15 cellular contexts compared by ENCODE assay signal in genomic region chr12:127650626-127651025, GRCh38.
DNase-seq lines count a peak whose midpoint lies in the region; TF ChIP-seq lines count a peak whose summit lies in the region.
"Had no signal": no experiment of that assay in that cellular context is flagged by ENCODE, and none has a peak within 500 bp of the region (broad histone marks: within the 10 kb centered on the region; RNA-seq: fewer than 3 reads in every experiment).

No MANE protein-coding gene starts in this region.

- CTCF ChIA-PET in HEK293T (lab: Yijun Ruan, JAX) = no interaction called here

- TF ChIP-seq CTCF in AG09309 (IDR thresholded peaks at IDR 0.05; ENCODE audit: control insufficient read depth, insufficient read depth, low read depth, low read length, missing control alignments) (no peak), astrocyte of the spinal cord (IDR thresholded peaks at IDR 0.05; ENCODE audit: low read depth, low read length) (no peak)

- in situ Hi-C loops in astrocyte of the spinal cord (cut with HindIII; ENCODE audit: low sequenced_read_pairs) = no loop called here

- H3K4me3 ChIP-seq in AG09309 (ENCODE audit: control insufficient read depth, low read depth, low read length) (no peak overlapping the region), astrocyte of the spinal cord (ENCODE audit: low read depth, low read length) (no peak overlapping the region)
- H3K4me3 ChIP-seq: BLaER1 treated with 17β-estradiol and CSF1 and Interleukin-3, amounts not matched to agents 10 nM and 100 nM had no signal

- DNase-seq in AG09309 (ENCODE audit: low read depth) = peak; percentile 56
- DNase-seq in LHCN-M2 (ENCODE audit: low read depth) = peak; percentile 82
- peak; percentile 91 for DNase-seq in astrocyte of the spinal cord (ENCODE audit: low read depth, low spot score)
- DNase-seq in non-pigmented ciliary epithelial cell (ENCODE audit: low read depth) = peak; percentile 80
- no peak for DNase-seq in activated effector memory CD4-positive, alpha-beta T cell treated with anti-CD3 and anti-CD28 coated beads, Interleukin-2, amount 50 U/mL, for 16 hours
- DNase-seq in GDM1 (lab: John Stamatoyannopoulos, UW) = no peak
- no peak for DNase-seq in NCI-H1092 treated with DMSO at 0.1 percent for 48 hours (lab: John Stamatoyannopoulos, UW)
- no peak for DNase-seq in HEK293T (ENCODE audit: extremely low spot score)
- DNase-seq: 8988T, DMS79 treated with DMSO at 0.1 percent for 48 hours, GF-D8, NCI-H1436 treated with DMSO at 0.1 percent for 48 hours, NCI-H2081, NCI-H774 had no signal

- POLR2A ChIA-PET in HEK293T (lab: Yijun Ruan, JAX) = no interaction called here

TF ChIP-seq in HEK293T, 16 proteins besides CTCF, POLR2A, EP300 and RAD21:
- TF ChIP-seq HDGF (IDR thresholded peaks at IDR 0.05; ENCODE audit: borderline replicate concordance) (no peak), SUZ12 (IDR thresholded peaks at IDR 0.05) (no peak), SP1 (IDR thresholded peaks at IDR 0.05) (no peak), FOXK2 (IDR thresholded peaks at IDR 0.05) (no peak), CTBP1 (IDR thresholded peaks at IDR 0.05; ENCODE audit: borderline replicate concordance) (no peak), PKNOX1 (IDR thresholded peaks at IDR 0.05) (no peak), ARNT (IDR thresholded peaks at IDR 0.05) (no peak), FOXA1 (IDR thresholded peaks at IDR 0.05) (no peak), NFRKB (IDR thresholded peaks at IDR 0.05) (no peak), BHLHE40 (IDR thresholded peaks at IDR 0.05; ENCODE audit: borderline replicate concordance) (no peak), FOXM1 (IDR thresholded peaks at IDR 0.05; ENCODE audit: borderline replicate concordance) (no peak), L3MBTL2 (conservative IDR thresholded peaks at IDR 0.05) (no peak), ELF4 (IDR thresholded peaks at IDR 0.05) (no peak), LEF1 (IDR thresholded peaks at IDR 0.05; ENCODE audit: borderline replicate concordance) (no peak)

Comparison
In these comparisons a context has a peak if more than half of its experiments do, and no peak if none do; other contexts are left out.
1. DNase-seq: peak in AG09309 (single experiment), LHCN-M2 (single experiment), astrocyte of the spinal cord (single experiment) and non-pigmented ciliary epithelial cell (single experiment); none in activated effector memory CD4-positive, alpha-beta T cell treated with anti-CD3 and anti-CD28 coated beads, Interleukin-2, amount 50 U/mL, for 16 hours (single experiment), GDM1 (single experiment), NCI-H1092 treated with DMSO at 0.1 percent for 48 hours (single experiment) and HEK293T (single experiment).